10 cellular contexts compared by ENCODE assay signal in the genomic region with DNA sequence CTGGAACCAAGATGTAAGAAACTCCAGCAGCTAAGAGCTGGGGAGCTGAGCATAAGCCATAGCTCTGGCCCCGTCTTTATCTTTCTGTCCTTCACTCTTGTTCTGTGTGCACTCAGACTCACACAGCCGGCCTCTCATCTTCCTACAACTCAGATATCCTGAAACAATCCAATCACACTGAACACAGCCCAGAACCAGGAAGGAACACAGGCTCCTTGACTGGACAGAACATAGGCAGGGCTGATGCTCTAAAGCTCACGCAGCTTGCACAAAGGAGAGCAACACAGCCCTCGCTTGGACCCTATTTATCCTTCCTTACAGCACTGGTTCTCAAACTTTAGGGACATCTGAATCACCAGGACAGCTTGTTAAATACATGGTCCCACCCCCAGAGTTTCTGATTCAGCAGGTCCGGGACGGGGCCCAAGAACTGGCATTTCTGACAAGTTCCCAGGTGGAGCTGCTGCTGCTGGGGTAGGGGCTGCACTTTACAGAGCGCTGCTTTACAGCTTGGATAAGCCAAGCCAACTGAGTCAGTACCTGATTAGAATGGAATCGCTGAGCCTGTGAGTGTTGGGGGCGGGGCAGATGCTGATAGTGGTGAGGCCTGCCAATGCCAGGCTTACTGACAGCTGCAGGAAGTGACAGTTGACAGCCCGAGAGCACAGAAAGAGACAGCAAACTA.
DNase-seq lines count a peak whose midpoint lies in the region; ATAC-seq, FAIRE-seq and TF ChIP-seq lines count a peak whose summit lies in the region.
"Had no signal": no experiment of that assay in that cellular context is flagged by ENCODE, and none has a peak within 500 bp of the region (broad histone marks: within the 10 kb centered on the region; RNA-seq: fewer than 3 reads in every experiment).

No MANE protein-coding gene starts in this region.

- H2BK120ac ChIP-seq in neuronal stem cell (ENCODE audit: low read depth, low read length) (no peak overlapping the region), H9 (ENCODE audit: low read depth, low read length, poor library complexity, severe bottlenecking) (no peak overlapping the region)

- H3K56ac ChIP-seq in H9 (ENCODE audit: insufficient read length, low read depth, low read length) = no peak overlapping the region

- H3K27me3 ChIP-seq in astrocyte (ENCODE audit: insufficient read depth, low read length) (no peaks in the 10 kb centered on the region), neuronal stem cell (ENCODE audit: control insufficient read depth in 3 of 3, insufficient read depth in 3 of 3, low read depth in 1 of 3, low read length in 3 of 3) (peaks cover 0 to 11% (median 0%) of the 10 kb centered on the region in 3 experiments), H9 (ENCODE audit: insufficient read depth, low read length) (no peaks in the 10 kb centered on the region)

- no peak overlapping the region for H2BK12ac ChIP-seq in neuronal stem cell (ENCODE audit: low read length)
- no peak overlapping the region for H2BK12ac ChIP-seq in H9 (ENCODE audit: insufficient read length, low read depth, low read length)

- H3K36me3 ChIP-seq in astrocyte (ENCODE audit: insufficient read depth, low read length) (no peaks in the 10 kb centered on the region), neuronal stem cell (replicated peaks in 1 of 2; ENCODE audit: control insufficient read depth in 2 of 2, insufficient read depth in 2 of 2, low read length in 2 of 2) (no peaks in the 10 kb centered on the region)

- H3K4me2 ChIP-seq in astrocyte (ENCODE audit: low read length) (peak overlapping the region; percentile 32), neuronal stem cell (ENCODE audit: insufficient read depth, low read length, poor library complexity, severe bottlenecking) (no peak overlapping the region), H9 (ENCODE audit: insufficient read depth, insufficient read length, low read length) (no peak overlapping the region)

- H2AK5ac ChIP-seq in neuronal stem cell (ENCODE audit: low read depth, low read length) (no peak overlapping the region), H9 (ENCODE audit: insufficient read length, low read length) (no peak overlapping the region)

- no peak overlapping the region for H4K91ac ChIP-seq in neuronal stem cell (ENCODE audit: low read depth, low read length, poor library complexity)
- H4K91ac ChIP-seq in H9 (ENCODE audit: insufficient read length, low read depth, low read length) = no peak overlapping the region

- H3K27ac Mint-ChIP-seq in astrocyte (ENCODE audit: unreplicated experiment) = no peak overlapping the region
- no peak overlapping the region for H3K27ac Mint-ChIP-seq in H9

- H3K36me3 Mint-ChIP-seq in astrocyte (ENCODE audit: low read depth, unreplicated experiment) = no peaks in the 10 kb centered on the region
- no peaks in the 10 kb centered on the region; a peak in 1 of 7 replicates for H3K36me3 Mint-ChIP-seq in H9 (ENCODE audit: insufficient read depth in 1 of 3, low read depth in 3 of 3)

- no peak overlapping the region for H3K4ac ChIP-seq in neuronal stem cell (ENCODE audit: low read length)
- H3K4ac ChIP-seq in H9 (ENCODE audit: low read depth, low read length) = no peak overlapping the region

- H3K79me1 ChIP-seq in neuronal stem cell (ENCODE audit: low read depth, low read length) = no peaks in the 10 kb centered on the region
- no peaks in the 10 kb centered on the region for H3K79me1 ChIP-seq in H9 (ENCODE audit: insufficient read depth, low read depth, low read length, poor library complexity, severe bottlenecking)

- H3K23me2 ChIP-seq in H9 (ENCODE audit: insufficient read length, low read depth, low read length, poor library complexity, severe bottlenecking) = no peaks in the 10 kb centered on the region

- H3K23ac ChIP-seq in neuronal stem cell (ENCODE audit: low read depth, low read length, poor library complexity) = no peak overlapping the region
- no peak overlapping the region for H3K23ac ChIP-seq in H9 (ENCODE audit: insufficient read length, low read depth, low read length)

- H3K9me3 Mint-ChIP-seq in astrocyte (ENCODE audit: unreplicated experiment) = peaks cover 6% of the 10 kb centered on the region
- H3K9me3 Mint-ChIP-seq in H9 = peaks cover 0 to 3% of the 10 kb centered on the region in 2 experiments; a peak in 3 of 5 replicates

- peaks cover 6% of the 10 kb centered on the region for H3K4me1 ChIP-seq in astrocyte (ENCODE audit: insufficient read depth, low read length)
- peaks cover 0 to 7% of the 10 kb centered on the region in 2 donors for H3K4me1 ChIP-seq in neuronal stem cell (ENCODE audit: control insufficient read depth in 2 of 2, insufficient read depth in 1 of 2, low read depth in 1 of 2, low read length in 2 of 2)
- H3K4me1 ChIP-seq in H9 (ENCODE audit: insufficient read depth, low read length) = peaks cover 9% of the 10 kb centered on the region

- DNase-seq in GM12891 (ENCODE audit: insufficient read length, low spot score) = no peak
- DNase-seq in NCI-H1694 (lab: John Stamatoyannopoulos, UW) = peak; percentile 34
- DNase-seq in astrocyte (ENCODE audit: low read depth) = no peak
- DNase-seq in neuronal stem cell (ENCODE audit: low spot score) = no peak
- no peak for DNase-seq in DMS79 (lab: John Stamatoyannopoulos, UW)
- DNase-seq in H9 = no peak
- DNase-seq in NCI-H524 (lab: John Stamatoyannopoulos, UW) = no peak

- peak overlapping the region; percentile 2 for H2AFZ ChIP-seq in astrocyte (ENCODE audit: low read depth, low read length)
- H2AFZ ChIP-seq in neuronal stem cell (ENCODE audit: low read length) = no peak overlapping the region
- no peak overlapping the region for H2AFZ ChIP-seq in H9 (ENCODE audit: low read length)

- H3K4me1 Mint-ChIP-seq in astrocyte (ENCODE audit: low read depth, unreplicated experiment) = peaks cover 4% of the 10 kb centered on the region
- peaks cover 12 to 25% of the 10 kb centered on the region in 2 experiments for H3K4me1 Mint-ChIP-seq in H9

- H2BK20ac ChIP-seq in H9 (ENCODE audit: low read depth, low read length, poor library complexity, severe bottlenecking) = no peak overlapping the region

- no peak overlapping the region for H3K27ac ChIP-seq in astrocyte (ENCODE audit: low read depth, low read length)
- H3K27ac ChIP-seq in neuronal stem cell (replicated peaks; ENCODE audit: low read length) = no peak overlapping the region
- no peak overlapping the region for H3K27ac ChIP-seq in H9 (ENCODE audit: insufficient read length, low read depth, low read length)
- H3K27ac ChIP-seq: RWPE1 had no signal

- H4K8ac ChIP-seq in neuronal stem cell (ENCODE audit: low read depth, low read length) = no peak overlapping the region
- H4K8ac ChIP-seq in H9 (replicated peaks; ENCODE audit: insufficient read length, low read depth, low read length) = no peak overlapping the region

- H3T11ph ChIP-seq in H9 (ENCODE audit: low read length) = no peak overlapping the region

- TF ChIP-seq POLR2A in GM12891 (IDR thresholded peaks at IDR 0.05; ENCODE audit: low read depth, low read length) = no peak

- H3K9ac ChIP-seq in astrocyte (ENCODE audit: low read length) (no peak overlapping the region), neuronal stem cell (ENCODE audit: low read depth, low read length, poor library complexity) (no peak overlapping the region), H9 (ENCODE audit: extremely low read depth, insufficient read length, low read length) (no peak overlapping the region)

- TF ChIP-seq CTCF in astrocyte (IDR thresholded peaks at IDR 0.05; ENCODE audit: insufficient read depth, low read depth, low read length) (no peak), H9 (conservative IDR thresholded peaks at IDR 0.05) (no peak)

- no CpG with 5 or more reads among the region's 10 CpGs for WGBS in neuronal stem cell (ENCODE audit: extremely low coverage in 2 of 2, insufficient read length in 2 of 2, insufficient replicate concordance in 1 of 2), 2 donors
- no CpG with 5 or more reads among the region's 10 CpGs for WGBS in H9 (ENCODE audit: extremely low coverage, insufficient read length, low lambda C conversion rate)

- H3K79me2 ChIP-seq in astrocyte (ENCODE audit: insufficient read depth, low read length) (no peaks in the 10 kb centered on the region), H9 (ENCODE audit: insufficient read depth, low read length) (no peaks in the 10 kb centered on the region)

- H4K5ac ChIP-seq in H9 (ENCODE audit: insufficient read length, low read depth, low read length) = no peak overlapping the region

- H4K20me1 ChIP-seq in astrocyte (ENCODE audit: insufficient read depth, low read length) (no peaks in the 10 kb centered on the region), H9 (ENCODE audit: control insufficient read depth, insufficient read depth, insufficient read length) (no peaks in the 10 kb centered on the region)

- no peak overlapping the region for H3K14ac ChIP-seq in neuronal stem cell (ENCODE audit: low read length)
- no peak overlapping the region for H3K14ac ChIP-seq in H9 (ENCODE audit: insufficient read depth, low read length)

- ATAC-seq in GM21786 (IDR thresholded peaks at IDR 0.05; ENCODE audit: unreplicated experiment) = no peak

- peak overlapping the region; percentile 37 for H3K18ac ChIP-seq in neuronal stem cell (ENCODE audit: low read length)
- H3K18ac ChIP-seq in H9 (ENCODE audit: insufficient read length, low read depth, low read length) = no peak overlapping the region

- H2BK5ac ChIP-seq in neuronal stem cell (ENCODE audit: low read length) = no peak overlapping the region
- no peak overlapping the region for H2BK5ac ChIP-seq in H9 (ENCODE audit: insufficient read length, low read length)

- peaks cover 11% of the 10 kb centered on the region for H3K27me3 Mint-ChIP-seq in astrocyte (ENCODE audit: low read depth, unreplicated experiment)
- peaks cover 6% of the 10 kb centered on the region for H3K27me3 Mint-ChIP-seq in H9 (ENCODE audit: low read depth)

- no peak overlapping the region for H3K4me3 Mint-ChIP-seq in astrocyte (ENCODE audit: unreplicated experiment)
- H3K4me3 Mint-ChIP-seq in H9 = no peak overlapping the region

- peak; percentile 23 for FAIRE-seq in GM12891 (lab: Jason Lieb, UNC)
- FAIRE-seq in astrocyte (lab: Jason Lieb, UNC) = no peak
- FAIRE-seq: H54 had no signal

- H3K4me3 ChIP-seq in astrocyte (ENCODE audit: insufficient read depth, low read depth, low read length) = no peak overlapping the region
- H3K4me3 ChIP-seq in neuronal stem cell (ENCODE audit: low read length in 2 of 2) = no peak overlapping the region

- H3K9me3 ChIP-seq in astrocyte (ENCODE audit: insufficient read depth, low read depth, low read length) (peaks cover 4% of the 10 kb centered on the region), neuronal stem cell (replicated peaks in 1 of 2; ENCODE audit: control insufficient read depth in 2 of 2, insufficient read depth in 1 of 2, low read depth in 1 of 2, low read length in 2 of 2) (peaks cover 0 to 2% of the 10 kb centered on the region in 2 donors), H9 (ENCODE audit: control insufficient read depth, low read depth, low read length) (no peaks in the 10 kb centered on the region)

- H2BK15ac ChIP-seq in neuronal stem cell (ENCODE audit: low read length) (no peak overlapping the region), H9 (ENCODE audit: low read depth, low read length) (no peak overlapping the region)

TF ChIP-seq in GM12891, 5 proteins besides CTCF, POLR2A, EP300 and RAD21 (continues in another document):
- TF ChIP-seq TAF1 (IDR thresholded peaks at IDR 0.05; ENCODE audit: low read depth, low read length) = no peak
- TF ChIP-seq SPI1 (IDR thresholded peaks at IDR 0.05; ENCODE audit: low read depth, low read length) = no peak
- TF ChIP-seq POU2F2 (IDR thresholded peaks at IDR 0.05; ENCODE audit: low read depth, low read length) = no peak
